1 cellular context compared by ENCODE assay signal in genomic region chr12:27779416-27779815, GRCh38.
TF ChIP-seq lines count a peak whose summit lies in the region.

No MANE protein-coding gene starts in this region.

TF ChIP-seq in H1, 55 proteins besides CTCF, POLR2A, EP300 and RAD21 (continued from another document):
- TF ChIP-seq E2F6 (IDR thresholded peaks at IDR 0.05) = no peak; the same call in 1 of the 2 replicates
- peak; percentile 38; the same call in 1 of the 2 replicates for TF ChIP-seq YY1 (IDR thresholded peaks at IDR 0.05; ENCODE audit: low read depth, low read length)
- TF ChIP-seq TEAD4 (IDR thresholded peaks at IDR 0.05; ENCODE audit: low read depth, low read length) = no peak
- TF ChIP-seq ATF2 (IDR thresholded peaks at IDR 0.05; ENCODE audit: low read length) = no peak
- TF ChIP-seq CHD1 (IDR thresholded peaks at IDR 0.05; ENCODE audit: low read depth, low read length) = no peak; the same call in 1 of the 2 replicates
- TF ChIP-seq ASH2L (IDR thresholded peaks at IDR 0.05; ENCODE audit: low read length) = peak; percentile 24
TF ChIP-seq in H1: peak in this region for 3.
